ENCODE assay signal across 1 cellular context in the genomic region with DNA sequence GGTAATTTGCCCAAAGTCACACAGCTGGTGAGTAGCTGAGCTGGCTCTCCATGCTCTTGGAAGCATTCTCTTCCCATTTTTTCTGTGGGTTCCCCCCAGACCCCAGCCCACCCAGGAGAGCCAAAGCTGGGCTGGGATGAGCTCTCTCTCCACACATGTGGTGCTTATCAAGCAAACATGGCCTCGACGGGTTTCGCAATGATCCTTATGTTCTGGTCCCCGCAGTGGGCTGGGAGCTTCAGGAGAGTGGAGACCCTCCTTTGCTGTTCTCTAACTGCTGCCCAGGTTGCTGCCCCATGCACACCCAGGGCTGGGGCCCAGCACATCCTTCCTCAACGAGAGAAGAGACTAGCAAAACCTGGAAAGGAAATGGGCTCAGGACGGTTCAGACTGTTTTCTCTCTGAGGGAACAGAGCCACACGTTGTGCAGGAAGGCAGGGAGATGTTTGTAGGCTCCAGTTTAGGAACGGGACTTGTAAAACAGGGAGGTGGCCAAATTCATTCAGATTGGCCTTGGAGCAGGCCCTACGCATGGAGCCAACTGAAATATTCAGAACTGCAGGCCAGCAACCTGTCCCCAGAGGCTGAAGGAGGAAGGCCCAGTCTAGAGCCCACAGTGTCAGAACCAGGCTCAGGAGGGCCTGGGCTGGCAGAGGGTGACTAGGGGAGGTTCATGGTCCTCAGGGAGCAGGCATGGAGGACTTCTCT.
TF ChIP-seq lines count a peak whose summit lies in the region.

No MANE protein-coding gene starts in this region.

TF ChIP-seq in HepG2, 621 proteins besides CTCF, POLR2A, EP300 and RAD21 (continued from another document):
- TF ChIP-seq, protein P1, sequence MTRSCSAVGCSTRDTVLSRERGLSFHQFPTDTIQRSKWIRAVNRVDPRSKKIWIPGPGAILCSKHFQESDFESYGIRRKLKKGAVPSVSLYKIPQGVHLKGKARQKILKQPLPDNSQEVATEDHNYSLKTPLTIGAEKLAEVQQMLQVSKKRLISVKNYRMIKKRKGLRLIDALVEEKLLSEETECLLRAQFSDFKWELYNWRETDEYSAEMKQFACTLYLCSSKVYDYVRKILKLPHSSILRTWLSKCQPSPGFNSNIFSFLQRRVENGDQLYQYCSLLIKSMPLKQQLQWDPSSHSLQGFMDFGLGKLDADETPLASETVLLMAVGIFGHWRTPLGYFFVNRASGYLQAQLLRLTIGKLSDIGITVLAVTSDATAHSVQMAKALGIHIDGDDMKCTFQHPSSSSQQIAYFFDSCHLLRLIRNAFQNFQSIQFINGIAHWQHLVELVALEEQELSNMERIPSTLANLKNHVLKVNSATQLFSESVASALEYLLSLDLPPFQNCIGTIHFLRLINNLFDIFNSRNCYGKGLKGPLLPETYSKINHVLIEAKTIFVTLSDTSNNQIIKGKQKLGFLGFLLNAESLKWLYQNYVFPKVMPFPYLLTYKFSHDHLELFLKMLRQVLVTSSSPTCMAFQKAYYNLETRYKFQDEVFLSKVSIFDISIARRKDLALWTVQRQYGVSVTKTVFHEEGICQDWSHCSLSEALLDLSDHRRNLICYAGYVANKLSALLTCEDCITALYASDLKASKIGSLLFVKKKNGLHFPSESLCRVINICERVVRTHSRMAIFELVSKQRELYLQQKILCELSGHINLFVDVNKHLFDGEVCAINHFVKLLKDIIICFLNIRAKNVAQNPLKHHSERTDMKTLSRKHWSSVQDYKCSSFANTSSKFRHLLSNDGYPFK (CRISPR knock-in tag; IDR thresholded peaks at IDR 0.05; ENCODE audit: borderline replicate concordance) = no peak
- TF ChIP-seq KLF12 (CRISPR knock-in tag; IDR thresholded peaks at IDR 0.05; ENCODE audit: borderline replicate concordance) = no peak
- TF ChIP-seq CHD2 (IDR thresholded peaks at IDR 0.05; ENCODE audit: low read depth, low read length) = no peak
- TF ChIP-seq, protein P2, sequence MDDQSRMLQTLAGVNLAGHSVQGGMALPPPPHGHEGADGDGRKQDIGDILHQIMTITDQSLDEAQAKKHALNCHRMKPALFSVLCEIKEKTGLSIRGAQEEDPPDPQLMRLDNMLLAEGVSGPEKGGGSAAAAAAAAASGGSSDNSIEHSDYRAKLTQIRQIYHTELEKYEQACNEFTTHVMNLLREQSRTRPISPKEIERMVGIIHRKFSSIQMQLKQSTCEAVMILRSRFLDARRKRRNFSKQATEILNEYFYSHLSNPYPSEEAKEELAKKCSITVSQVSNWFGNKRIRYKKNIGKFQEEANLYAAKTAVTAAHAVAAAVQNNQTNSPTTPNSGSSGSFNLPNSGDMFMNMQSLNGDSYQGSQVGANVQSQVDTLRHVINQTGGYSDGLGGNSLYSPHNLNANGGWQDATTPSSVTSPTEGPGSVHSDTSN (CRISPR knock-in tag; IDR thresholded peaks at IDR 0.05; ENCODE audit: borderline replicate concordance) = no peak
- no peak for TF ChIP-seq ZNF598 (CRISPR knock-in tag; IDR thresholded peaks at IDR 0.05; ENCODE audit: borderline replicate concordance)
- 0 out of 2 replicates have a peak, but pooled peaks have one; percentile 42 for TF ChIP-seq TOPORS (CRISPR knock-in tag; IDR thresholded peaks at IDR 0.05)
- TF ChIP-seq MXI1 (IDR thresholded peaks at IDR 0.05; ENCODE audit: borderline replicate concordance, low read depth, low read length) = no peak
- TF ChIP-seq, protein P3, sequence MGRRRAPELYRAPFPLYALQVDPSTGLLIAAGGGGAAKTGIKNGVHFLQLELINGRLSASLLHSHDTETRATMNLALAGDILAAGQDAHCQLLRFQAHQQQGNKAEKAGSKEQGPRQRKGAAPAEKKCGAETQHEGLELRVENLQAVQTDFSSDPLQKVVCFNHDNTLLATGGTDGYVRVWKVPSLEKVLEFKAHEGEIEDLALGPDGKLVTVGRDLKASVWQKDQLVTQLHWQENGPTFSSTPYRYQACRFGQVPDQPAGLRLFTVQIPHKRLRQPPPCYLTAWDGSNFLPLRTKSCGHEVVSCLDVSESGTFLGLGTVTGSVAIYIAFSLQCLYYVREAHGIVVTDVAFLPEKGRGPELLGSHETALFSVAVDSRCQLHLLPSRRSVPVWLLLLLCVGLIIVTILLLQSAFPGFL (CRISPR knock-in tag; IDR thresholded peaks at IDR 0.05) = no peak
- TF ChIP-seq, protein P4, sequence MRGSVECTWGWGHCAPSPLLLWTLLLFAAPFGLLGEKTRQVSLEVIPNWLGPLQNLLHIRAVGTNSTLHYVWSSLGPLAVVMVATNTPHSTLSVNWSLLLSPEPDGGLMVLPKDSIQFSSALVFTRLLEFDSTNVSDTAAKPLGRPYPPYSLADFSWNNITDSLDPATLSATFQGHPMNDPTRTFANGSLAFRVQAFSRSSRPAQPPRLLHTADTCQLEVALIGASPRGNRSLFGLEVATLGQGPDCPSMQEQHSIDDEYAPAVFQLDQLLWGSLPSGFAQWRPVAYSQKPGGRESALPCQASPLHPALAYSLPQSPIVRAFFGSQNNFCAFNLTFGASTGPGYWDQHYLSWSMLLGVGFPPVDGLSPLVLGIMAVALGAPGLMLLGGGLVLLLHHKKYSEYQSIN (CRISPR knock-in tag; IDR thresholded peaks at IDR 0.05; ENCODE audit: borderline replicate concordance) = no peak
- 0 out of 2 replicates have a peak, but pooled peaks have one; percentile 9 for TF ChIP-seq BCL6 (CRISPR knock-in tag; IDR thresholded peaks at IDR 0.05)
- no peak for TF ChIP-seq MBD4 (IDR thresholded peaks at IDR 0.05; ENCODE audit: borderline replicate concordance, low read length)
- TF ChIP-seq ELF4 (CRISPR knock-in tag; IDR thresholded peaks at IDR 0.05; ENCODE audit: borderline replicate concordance) = no peak
- 0 out of 2 replicates have a peak, but pooled peaks have one; percentile 8 for TF ChIP-seq FOSL2 (CRISPR knock-in tag; IDR thresholded peaks at IDR 0.05)
- TF ChIP-seq ZNF572 (CRISPR knock-in tag; IDR thresholded peaks at IDR 0.05) = 0 out of 2 replicates have a peak, but pooled peaks have one; percentile 56
- TF ChIP-seq RBFOX2 (IDR thresholded peaks at IDR 0.05; ENCODE audit: low read depth, low read length) = no peak
- TF ChIP-seq PRDM15 (CRISPR knock-in tag; IDR thresholded peaks at IDR 0.05) = peak; percentile 87; the same call in 1 of the 2 replicates
- peak; percentile 28; the same call in 1 of the 2 replicates for TF ChIP-seq ZNF263 (CRISPR knock-in tag; IDR thresholded peaks at IDR 0.05)
- no peak for TF ChIP-seq ZNF800 (CRISPR knock-in tag; IDR thresholded peaks at IDR 0.05)
- TF ChIP-seq CEBPG (CRISPR knock-in tag; IDR thresholded peaks at IDR 0.05) = peak; percentile 83
- TF ChIP-seq ZBTB7B (CRISPR knock-in tag; IDR thresholded peaks at IDR 0.05) = 0 out of 2 replicates have a peak, but pooled peaks have one; percentile 25
- no peak for TF ChIP-seq HNRNPL (IDR thresholded peaks at IDR 0.05; ENCODE audit: low read depth, low read length)
- no peak for TF ChIP-seq LCORL (IDR thresholded peaks at IDR 0.05)
- TF ChIP-seq LCORL (CRISPR knock-in tag; IDR thresholded peaks at IDR 0.05) = 0 out of 2 replicates have a peak, but pooled peaks have one; percentile 8
- 0 out of 2 replicates have a peak, but pooled peaks have one; percentile 4 for TF ChIP-seq ARNTL (CRISPR knock-in tag; IDR thresholded peaks at IDR 0.05)
- 0 out of 2 replicates have a peak, but pooled peaks have one; percentile 30 for TF ChIP-seq GATAD2A (CRISPR knock-in tag; IDR thresholded peaks at IDR 0.05)
- 0 out of 2 replicates have a peak, but pooled peaks have one; percentile 15 for TF ChIP-seq HOXA3 (CRISPR knock-in tag; IDR thresholded peaks at IDR 0.05)
- no peak for TF ChIP-seq ZSCAN9 (CRISPR knock-in tag; IDR thresholded peaks at IDR 0.05; ENCODE audit: borderline replicate concordance)
- TF ChIP-seq FOXA3 (CRISPR knock-in tag; IDR thresholded peaks at IDR 0.05) = 0 out of 2 replicates have a peak, but pooled peaks have one; percentile 20
- no peak for TF ChIP-seq CERS6 (CRISPR knock-in tag; IDR thresholded peaks at IDR 0.05)
- no peak for TF ChIP-seq ZNF546 (CRISPR knock-in tag; conservative IDR thresholded peaks at IDR 0.05)
- TF ChIP-seq ZNF782 (CRISPR knock-in tag; IDR thresholded peaks at IDR 0.05; ENCODE audit: borderline replicate concordance) = no peak
- 0 out of 2 replicates have a peak, but pooled peaks have one; percentile 13 for TF ChIP-seq BCL3 (CRISPR knock-in tag; IDR thresholded peaks at IDR 0.05)
- TF ChIP-seq ZNF446 (CRISPR knock-in tag; IDR thresholded peaks at IDR 0.05) = no peak
- TF ChIP-seq ZNF749 (CRISPR knock-in tag; IDR thresholded peaks at IDR 0.05; ENCODE audit: borderline replicate concordance) = no peak
- no peak for TF ChIP-seq ZNF44 (CRISPR knock-in tag; IDR thresholded peaks at IDR 0.05)
- no peak for TF ChIP-seq MAFF (IDR thresholded peaks at IDR 0.05; ENCODE audit: low read depth, low read length)
- TF ChIP-seq RBAK (CRISPR knock-in tag; IDR thresholded peaks at IDR 0.05) = no peak
- no peak for TF ChIP-seq ZNF83 (CRISPR knock-in tag; IDR thresholded peaks at IDR 0.05; ENCODE audit: borderline replicate concordance)
- no peak for TF ChIP-seq CBX1 (IDR thresholded peaks at IDR 0.05; ENCODE audit: low read depth)
- TF ChIP-seq CEBPB (IDR thresholded peaks at IDR 0.05; ENCODE audit: borderline replicate concordance, low read depth, low read length) = peak; percentile 78; the same call in 1 of the 2 replicates
